ENCODE assay signal across 8 cellular contexts in genomic region chr9:100428871-100429654, GRCh38. TPM values are rescaled to one million over a fixed set of nuclear protein-coding genes. Genes with fewer than 3 reads are reported as not detected.
A peak's percentile ranks its signal among the peaks of the same experiment; 100 is the strongest.
DNase-seq lines count a peak whose midpoint lies in the region; ATAC-seq and TF ChIP-seq lines count a peak whose summit lies in the region.

No MANE protein-coding gene starts in this region.

- no peaks in the 10 kb centered on the region for H3K9me2 ChIP-seq in DOHH2 (replicated peaks; ENCODE audit: control insufficient read depth, low read length)

- DNase-seq in SK-MEL-5 (ENCODE audit: low read depth, low spot score) (peak; percentile 95), fibroblast of pulmonary artery (ENCODE audit: low read depth) (peak; percentile 99), trophoblast cell (peak; percentile 76 to 94)
- no peak for DNase-seq in activated naive CD4-positive, alpha-beta T cell treated with anti-CD3 and anti-CD28 coated beads, Interleukin-2, amount 50 U/mL, for 16 hours
- no peak for DNase-seq in stimulated activated CD4-positive, alpha-beta T cell treated with anti-CD3 and anti-CD28 coated beads, Interleukin-4, amount 100 ng/mL, for 1 hour

- peak overlapping the region; percentile 31 for H3K18ac ChIP-seq in trophoblast cell (ENCODE audit: low read length)

- H3K27ac ChIP-seq in DOHH2 (ENCODE audit: low read depth, low read length), result no peak overlapping the region
- H3K27ac ChIP-seq in trophoblast cell (ENCODE audit: low read depth, low read length), result peak overlapping the region; percentile 67

- no peak overlapping the region for H3K9ac ChIP-seq in trophoblast cell (ENCODE audit: low read length)

- no peak for ATAC-seq in GM18867 (IDR thresholded peaks at IDR 0.05; ENCODE audit: unreplicated experiment)
- no peak for ATAC-seq in GM21360 (IDR thresholded peaks at IDR 0.05; ENCODE audit: unreplicated experiment)

- H3K9me3 ChIP-seq in DOHH2 (ENCODE audit: control insufficient read depth, insufficient read depth, low read length), result no peaks in the 10 kb centered on the region
- H3K9me3 ChIP-seq in trophoblast cell (ENCODE audit: insufficient read depth, low read depth, low read length), result no peaks in the 10 kb centered on the region

- peak overlapping the region; percentile 89 for H3K4me3 ChIP-seq in DOHH2 (ENCODE audit: low read length)
- peak overlapping the region; percentile 77 for H3K4me3 ChIP-seq in fibroblast of pulmonary artery (replicated peaks; ENCODE audit: low read depth, low read length)
- H3K4me3 ChIP-seq in trophoblast cell (ENCODE audit: low read depth, low read length), result no peak overlapping the region

- peaks cover 5% of the 10 kb centered on the region for H3F3A ChIP-seq in DOHH2 (ENCODE audit: control insufficient read depth, insufficient read depth)

- H3K14ac ChIP-seq in trophoblast cell (ENCODE audit: low read length), result peak overlapping the region; percentile 21

- peak overlapping the region; percentile 46 for H3K4ac ChIP-seq in trophoblast cell (ENCODE audit: low read depth, low read length)

- peak overlapping the region; percentile 12 for H2BK120ac ChIP-seq in trophoblast cell (ENCODE audit: insufficient read depth, low read length, poor library complexity)

- H4K8ac ChIP-seq in trophoblast cell (ENCODE audit: low read depth, low read length), result no peak overlapping the region

- WGBS in trophoblast cell (ENCODE audit: extremely low coverage, insufficient coverage, insufficient read length), result no CpG with 5 or more reads among the region's 9 CpGs

- H2BK12ac ChIP-seq in trophoblast cell (ENCODE audit: low read length), result peak overlapping the region; percentile 62

- peak overlapping the region; percentile 74 for H4K91ac ChIP-seq in trophoblast cell (ENCODE audit: low read depth, low read length)

- no peak overlapping the region for H2AK5ac ChIP-seq in trophoblast cell (ENCODE audit: low read length)

- H3K27me3 ChIP-seq in DOHH2 (ENCODE audit: control insufficient read depth, low read length), result no peaks in the 10 kb centered on the region
- H3K27me3 ChIP-seq in trophoblast cell (ENCODE audit: insufficient read depth, low read length), result no peaks in the 10 kb centered on the region

- H3K4me2 ChIP-seq in DOHH2 (ENCODE audit: low read length) (peak overlapping the region; percentile 84), trophoblast cell (ENCODE audit: low read length) (peak overlapping the region; percentile 40)

- H4K12ac ChIP-seq in trophoblast cell (ENCODE audit: low read depth, low read length), result no peak overlapping the region

- no peak overlapping the region for H2AFZ ChIP-seq in trophoblast cell (ENCODE audit: insufficient read depth, low read length, poor library complexity)

- H2BK5ac ChIP-seq in trophoblast cell (ENCODE audit: low read depth, low read length, poor library complexity), result peak overlapping the region; percentile 38

- H4K20me1 ChIP-seq in DOHH2 (ENCODE audit: control insufficient read depth, insufficient read depth, low read depth, low read length), result no peaks in the 10 kb centered on the region

- H3K23ac ChIP-seq in trophoblast cell (ENCODE audit: low read length), result no peak overlapping the region

- peaks cover 26% of the 10 kb centered on the region for H3K79me1 ChIP-seq in trophoblast cell (ENCODE audit: low read length)

- no peak for TF ChIP-seq CTCF in DOHH2 (IDR thresholded peaks at IDR 0.05; ENCODE audit: low read depth, low read length, poor library complexity, severe bottlenecking)
- TF ChIP-seq CTCF in fibroblast of pulmonary artery (IDR thresholded peaks at IDR 0.05; ENCODE audit: low read length, missing control alignments), result no peak

- H3K36me3 ChIP-seq in DOHH2 (ENCODE audit: control insufficient read depth, low read length), result no peaks in the 10 kb centered on the region
- peaks cover 0 to 2% of the 10 kb centered on the region in 2 experiments for H3K36me3 ChIP-seq in trophoblast cell (ENCODE audit: control insufficient read depth in 1 of 2, insufficient read depth in 2 of 2, low read length in 2 of 2)

- in situ Hi-C loops in SK-MEL-5 (cut with HindIII; ENCODE audit: low pct_unique_long_range_greater_than_20kb, low sequenced_read_pairs), result no loop called here

- H3K79me2 ChIP-seq in DOHH2 (ENCODE audit: control insufficient read depth, low read length), result peaks cover 46% of the 10 kb centered on the region
- peaks cover 15% of the 10 kb centered on the region for H3K79me2 ChIP-seq in trophoblast cell (ENCODE audit: control insufficient read depth, insufficient read depth, low read length, poor library complexity)

- H3K4me1 ChIP-seq in DOHH2 (ENCODE audit: control insufficient read depth, low read length) (peaks cover 28% of the 10 kb centered on the region), trophoblast cell (ENCODE audit: control insufficient read depth in 1 of 2, insufficient read depth in 2 of 2, low read length in 2 of 2) (peaks cover 4 to 29% of the 10 kb centered on the region in 2 experiments)

RNA-seq across cellular contexts. Expression of gene MSANTD3, which starts 2.1 kb away (rescaled TPM):
- 101 and 103 TPM in 2 replicates for total RNA-seq in SK-MEL-5 (2014; rRNA removed; shearing (Covaris generic))
- 70.2 and 87.0 TPM in 2 replicates for polyA plus RNA-seq in SK-MEL-5 (2015; cell fraction: cytosol; rRNA removed)
- polyA plus RNA-seq in SK-MEL-5 (2015; cell fraction: nucleus; rRNA removed), result 24.8 and 30.7 TPM in 2 replicates
- polyA plus RNA-seq in trophoblast cell (2013), result 53.2 and 53.8 TPM in 2 replicates

RNA-seq across cellular contexts. Expression of gene TMEFF1, which starts 43.9 kb away (rescaled TPM):
- total RNA-seq in SK-MEL-5 (2014; rRNA removed; shearing (Covaris generic)), result 0.45 and 4.3 TPM in 2 replicates
- 1.2 and 1.4 TPM in 2 replicates for polyA plus RNA-seq in SK-MEL-5 (2015; cell fraction: cytosol; rRNA removed)
- not detected in 2 replicates for polyA plus RNA-seq in SK-MEL-5 (2015; cell fraction: nucleus; rRNA removed)
- polyA plus RNA-seq in trophoblast cell (2013), result 5.7 and 6.8 TPM in 2 replicates

Comparison
In these comparisons a context has a peak if more than half of its experiments do, and no peak if none do; other contexts are left out.
1. DNase-seq: peak in SK-MEL-5 (single experiment), fibroblast of pulmonary artery (single experiment) and trophoblast cell (2 of 2); none in activated naive CD4-positive, alpha-beta T cell treated with anti-CD3 and anti-CD28 coated beads, Interleukin-2, amount 50 U/mL, for 16 hours (single experiment) and stimulated activated CD4-positive, alpha-beta T cell treated with anti-CD3 and anti-CD28 coated beads, Interleukin-4, amount 100 ng/mL, for 1 hour (single experiment).